In genomic region chr17:73155410-73156165, GRCh38 we compare ENCODE assay signal across 9 cellular contexts. TPM values are rescaled to one million over a fixed set of nuclear protein-coding genes. Genes with fewer than 3 reads are reported as not detected.
A peak's percentile ranks its signal among the peaks of the same experiment; 100 is the strongest.
DNase-seq lines count a peak whose midpoint lies in the region; ATAC-seq and TF ChIP-seq lines count a peak whose summit lies in the region.
"Had no signal": no experiment of that assay in that cellular context is flagged by ENCODE, and none has a peak within 500 bp of the region (broad histone marks: within the 10 kb centered on the region; RNA-seq: fewer than 3 reads in every experiment).

No MANE protein-coding gene starts in this region.

- H3K27me3 Mint-ChIP-seq in activated T-cell treated with anti-CD3 and anti-CD28 coated beads, Interleukin-2, amount 50 U/mL, for 72 hours (ENCODE audit: low read depth), result peaks cover 11% of the 10 kb centered on the region

- H3K4me3 ChIP-seq in choroid plexus epithelial cell (ENCODE audit: low read depth, low read length), result peak overlapping the region; percentile 3

- peak overlapping the region in 1 of 2 donors; percentile 47 for H3K4me3 Mint-ChIP-seq in activated T-cell treated with anti-CD3 and anti-CD28 coated beads, Interleukin-2, amount 50 U/mL, for 72 hours
- H3K4me3 Mint-ChIP-seq: natural killer cell had no signal

- H3K9me3 Mint-ChIP-seq in activated T-cell treated with anti-CD3 and anti-CD28 coated beads, Interleukin-2, amount 50 U/mL, for 72 hours, result peaks cover 0 to 5% of the 10 kb centered on the region in 2 donors
- H3K9me3 Mint-ChIP-seq: natural killer cell had no signal

- peak; percentile 13 to 18 for ATAC-seq in activated T-cell treated with anti-CD3 and anti-CD28 coated beads, Interleukin-2, amount 50 U/mL, for 72 hours (replicated peaks in 1 of 2)
- ATAC-seq in GM21360 (IDR thresholded peaks at IDR 0.05; ENCODE audit: unreplicated experiment), result no peak
- no peak for ATAC-seq in stimulated activated naive CD8-positive, alpha-beta T cell treated with anti-CD3 and anti-CD28 coated beads, Interleukin-15, Interleukin-2, amounts not matched to agents 100 U/mL and 50 U/mL, for 24 hours

- TF ChIP-seq CTCF in choroid plexus epithelial cell (conservative IDR thresholded peaks at IDR 0.05; ENCODE audit: low read depth, low read length), result no peak

- peaks cover 4 to 9% of the 10 kb centered on the region in 2 donors for H3K36me3 Mint-ChIP-seq in activated T-cell treated with anti-CD3 and anti-CD28 coated beads, Interleukin-2, amount 50 U/mL, for 72 hours (ENCODE audit: insufficient read depth in 2 of 2)
- H3K36me3 Mint-ChIP-seq: natural killer cell had no signal

- H3K4me1 Mint-ChIP-seq in activated T-cell treated with anti-CD3 and anti-CD28 coated beads, Interleukin-2, amount 50 U/mL, for 72 hours (ENCODE audit: low read depth), result peaks cover 26% of the 10 kb centered on the region

- H3K27ac Mint-ChIP-seq in activated T-cell treated with anti-CD3 and anti-CD28 coated beads, Interleukin-2, amount 50 U/mL, for 72 hours, result no peak overlapping the region

- DNase-seq in activated T-cell treated with anti-CD3 and anti-CD28 coated beads, Interleukin-2, amount 50 U/mL, for 72 hours, result no peak
- DNase-seq in activated T-cell treated with anti-CD3 and anti-CD28 coated beads for 4 hours (no peak), NCI-H1092 treated with DMSO at 0.1 percent for 48 hours (lab: John Stamatoyannopoulos, UW) (peak; percentile 84), choroid plexus epithelial cell (ENCODE audit: low read depth) (no peak), NCI-H187 treated with DMSO at 0.1 percent for 48 hours (lab: John Stamatoyannopoulos, UW) (no peak), SKM-1 treated with dmso at 0.1 percent for 144 hours (lab: John Stamatoyannopoulos, UW; ENCODE audit: unreplicated experiment) (no peak)
- DNase-seq in stimulated activated naive CD8-positive, alpha-beta T cell treated with anti-CD3 and anti-CD28 coated beads, Interleukin-15, Interleukin-2, amounts not matched to agents 100 U/mL and 50 U/mL, for 24 hours, result no peak

RNA-seq across cellular contexts. Expression of gene SSTR2, which starts 9.2 kb away (rescaled TPM):
- total RNA-seq in activated T-cell treated with anti-CD3 and anti-CD28 coated beads, Interleukin-2, amount 50 U/mL, for 72 hours, result under 1 TPM; 0.29 to 0.32 TPM
- total RNA-seq: natural killer cell had no signal

RNA-seq across cellular contexts. Expression of gene COG1, which starts 37.3 kb away (rescaled TPM):
- 10 to 100 TPM; 36.2 to 37.1 TPM for total RNA-seq in activated T-cell treated with anti-CD3 and anti-CD28 coated beads, Interleukin-2, amount 50 U/mL, for 72 hours

Comparison
In these comparisons a context has a peak if more than half of its experiments do, and no peak if none do; other contexts are left out.
1. ATAC-seq: peak in activated T-cell treated with anti-CD3 and anti-CD28 coated beads, Interleukin-2, amount 50 U/mL, for 72 hours (2 of 2); none in GM21360 (single experiment) and stimulated activated naive CD8-positive, alpha-beta T cell treated with anti-CD3 and anti-CD28 coated beads, Interleukin-15, Interleukin-2, amounts not matched to agents 100 U/mL and 50 U/mL, for 24 hours (single experiment).